Comparison of ENCODE assay signal across 32 cellular contexts in the genomic region with DNA sequence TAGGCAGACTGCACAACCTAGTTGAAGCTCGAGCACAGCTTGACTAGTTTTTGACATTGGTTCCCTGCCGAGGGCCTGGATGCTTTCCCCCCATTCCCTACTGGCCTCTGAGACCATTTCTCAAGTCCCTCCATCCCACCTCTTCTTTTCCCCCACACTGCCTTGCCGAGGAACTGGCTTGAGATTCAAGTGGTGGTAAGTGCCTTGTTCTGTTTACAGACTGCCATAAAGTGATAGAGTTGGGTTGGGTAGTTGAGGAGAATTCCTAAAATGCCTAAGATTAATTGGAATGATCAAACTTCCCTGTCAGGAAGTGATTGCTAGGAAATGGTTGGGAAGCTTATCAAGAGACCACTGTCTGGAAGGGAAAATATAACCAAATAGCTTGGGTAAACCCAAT. TPM values are rescaled to one million over a fixed set of nuclear protein-coding genes. Genes with fewer than 3 reads are reported as not detected.
"Had no signal": no experiment of that assay in that cellular context is flagged by ENCODE, and none has a peak within 500 bp of the region (broad histone marks: within the 10 kb centered on the region; RNA-seq: fewer than 3 reads in every experiment).

No MANE protein-coding gene starts in this region.

- H3K27ac ChIP-seq: breast epithelium, coronary artery, dorsolateral prefrontal cortex, esophagus muscularis mucosa, foreskin keratinocyte, gastrocnemius medialis, WERI-Rb-1 had no signal

- H3K9me3 ChIP-seq: breast epithelium, esophagus muscularis mucosa, gastrocnemius medialis had no signal

- H3K4me3 ChIP-seq: breast epithelium, coronary artery, dorsolateral prefrontal cortex, esophagus muscularis mucosa, gastrocnemius medialis had no signal

- H3K4me1 ChIP-seq: breast epithelium, esophagus muscularis mucosa, foreskin keratinocyte, gastrocnemius medialis had no signal

- DNase-seq: activated B cell treated with CpG ODN at 0.5 μM for 24 hours; activated CD4-positive, alpha-beta T cell treated with anti-CD3 and anti-CD28 coated beads for 48 hours; activated CD4-positive, alpha-beta T cell treated with anti-CD3 and anti-CD28 coated beads, Interleukin-2, amount 50 U/mL, for 1 hour; activated CD4-positive, alpha-beta T cell treated with anti-CD3 and anti-CD28 coated beads, Interleukin-2, amount 50 U/mL, for 48 hours; activated CD8-positive, alpha-beta memory T cell treated with anti-CD3 and anti-CD28 coated beads for 24 hours; activated CD8-positive, alpha-beta memory T cell treated with anti-CD3 and anti-CD28 coated beads, Interleukin-2, amount 50 U/mL, for 48 hours; activated CD8-positive, alpha-beta T cell treated with anti-CD3 and anti-CD28 coated beads for 36 hours; activated gamma-delta T cell; activated naive CD4-positive, alpha-beta T cell treated with anti-CD3 and anti-CD28 coated beads, Interleukin-2, amount 50 U/mL, for 16 hours; activated naive CD4-positive, alpha-beta T cell treated with Interleukin-2 at 50 U/mL for 16 hours; activated T-cell treated with anti-CD3 and anti-CD28 coated beads for 4 hours; activated T-cell treated with anti-CD3 and anti-CD28 coated beads, Interleukin-2, amount 50 U/mL, for 24 hours; activated T-cell treated with anti-CD3 and anti-CD28 coated beads, Interleukin-2, amount 50 U/mL, for 72 hours; amniotic stem cell; anterior cingulate cortex; dorsolateral prefrontal cortex; effector memory CD4-positive, alpha-beta T cell; endodermal cell; erythroblast; foreskin keratinocyte; gastrocnemius medialis; glutamatergic neuron; T-helper 1 cell; T-helper 17 cell; T1000; WERI-Rb-1 had no signal

- H3K27me3 ChIP-seq: breast epithelium, dorsolateral prefrontal cortex, esophagus muscularis mucosa, foreskin keratinocyte, gastrocnemius medialis had no signal

- ATAC-seq: activated CD4-positive, CD25-positive, alpha-beta regulatory T cell treated with anti-CD3 and anti-CD28 coated beads, Interleukin-2, amount 50 U/mL, for 24 hours; activated CD8-positive, alpha-beta T cell treated with anti-CD3 and anti-CD28 coated beads for 36 hours; activated T-cell treated with anti-CD3 and anti-CD28 coated beads, Interleukin-2, amount 50 U/mL, for 72 hours; foreskin keratinocyte; gastrocnemius medialis; T-helper 17 cell had no signal

RNA-seq across cellular contexts. Expression of a gene that starts 50.9 kb away (rescaled TPM):
- total RNA-seq: activated B cell treated with CpG ODN at 0.5 μM for 24 hours; activated CD8-positive, alpha-beta T cell treated with anti-CD3 and anti-CD28 coated beads for 36 hours; activated T-cell treated with anti-CD3 and anti-CD28 coated beads, Interleukin-2, amount 50 U/mL, for 72 hours; breast epithelium; cardiac septum; cerebellum; dorsolateral prefrontal cortex; endodermal cell; esophagus muscularis mucosa; foreskin keratinocyte; gastrocnemius medialis; T-helper 17 cell had no signal
- polyA plus RNA-seq: foreskin keratinocyte had no signal
